26 cellular contexts compared by ENCODE assay signal in genomic region chr2:80019571-80019970, GRCh38.
"Had no signal": no experiment of that assay in that cellular context is flagged by ENCODE, and none has a peak within 500 bp of the region (broad histone marks: within the 10 kb centered on the region; RNA-seq: fewer than 3 reads in every experiment).

No MANE protein-coding gene starts in this region.

- H3K36me3 ChIP-seq: colonic mucosa, esophagus muscularis mucosa, gastroesophageal sphincter, heart left ventricle, left lung, lower lobe of right lung had no signal

- H3K4me2 ChIP-seq: hepatocyte had no signal

- H3K4me1 Mint-ChIP-seq: immature natural killer cell; naive B cell; naive thymus-derived CD8-positive, alpha-beta T cell had no signal

- H2AFZ ChIP-seq: hepatocyte had no signal

- H3K9me3 ChIP-seq: colonic mucosa, esophagus muscularis mucosa, gastroesophageal sphincter, heart left ventricle, left lung, lower lobe of right lung, mucosa of descending colon had no signal

- H3K36me3 Mint-ChIP-seq: mesothelial cell of epicardium; naive B cell; naive thymus-derived CD8-positive, alpha-beta T cell had no signal

- H3K27me3 ChIP-seq: colonic mucosa, esophagus muscularis mucosa, foreskin keratinocyte, gastroesophageal sphincter, heart left ventricle, hepatocyte, left lung had no signal

- DNase-seq: colonic mucosa; cortex of kidney; effector CD8-positive, alpha-beta T cell; effector memory CD8-positive, alpha-beta T cell; endodermal cell; erythroblast; foreskin keratinocyte; heart left ventricle; immature natural killer cell; islet precursor cell; kidney; kidney glomerular epithelial cell; left colon; left lung; left ventricle myocardium superior; lower lobe of right lung; mesenchymal stem cell; mucosa of descending colon; naive B cell; naive thymus-derived CD8-positive, alpha-beta T cell had no signal

- H3K4me3 ChIP-seq: colonic mucosa, esophagus muscularis mucosa, gastroesophageal sphincter, heart left ventricle, hepatocyte, left lung, lower lobe of right lung, mucosa of descending colon had no signal

- H3K4me1 ChIP-seq: colonic mucosa, esophagus muscularis mucosa, foreskin keratinocyte, gastroesophageal sphincter, heart left ventricle, left lung, lower lobe of right lung had no signal

- H3K27ac ChIP-seq: colonic mucosa, epithelial cell of prostate, esophagus muscularis mucosa, foreskin keratinocyte, gastroesophageal sphincter, heart left ventricle, left lung, lower lobe of right lung had no signal

- H3K27me3 Mint-ChIP-seq: effector memory CD8-positive, alpha-beta T cell had no signal

- H3K4me3 Mint-ChIP-seq: dendritic cell treated with granulocyte-macrophage colony-stimulating factor and Interleukin-4, amounts not matched to agents 40 ng/mL and 50 ng/mL, for 4 days; effector memory CD8-positive, alpha-beta T cell; endodermal cell; immature natural killer cell; mesothelial cell of epicardium; naive B cell; naive thymus-derived CD8-positive, alpha-beta T cell had no signal

- ATAC-seq: effector memory CD8-positive, alpha-beta T cell; foreskin keratinocyte; gastroesophageal sphincter; heart left ventricle; left colon; left lung; left ventricle myocardium superior; lower lobe of right lung; mucosa of descending colon; naive thymus-derived CD8-positive, alpha-beta T cell had no signal

- H3K27ac Mint-ChIP-seq: dendritic cell treated with granulocyte-macrophage colony-stimulating factor and Interleukin-4, amounts not matched to agents 40 ng/mL and 50 ng/mL, for 4 days; effector memory CD8-positive, alpha-beta T cell; endodermal cell; immature natural killer cell; mesothelial cell of epicardium; naive B cell; naive thymus-derived CD8-positive, alpha-beta T cell had no signal

- H3K79me2 ChIP-seq: hepatocyte had no signal

- H3K9me3 Mint-ChIP-seq: dendritic cell treated with granulocyte-macrophage colony-stimulating factor and Interleukin-4, amounts not matched to agents 40 ng/mL and 50 ng/mL, for 4 days; endodermal cell; mesothelial cell of epicardium had no signal
